In the genomic region with DNA sequence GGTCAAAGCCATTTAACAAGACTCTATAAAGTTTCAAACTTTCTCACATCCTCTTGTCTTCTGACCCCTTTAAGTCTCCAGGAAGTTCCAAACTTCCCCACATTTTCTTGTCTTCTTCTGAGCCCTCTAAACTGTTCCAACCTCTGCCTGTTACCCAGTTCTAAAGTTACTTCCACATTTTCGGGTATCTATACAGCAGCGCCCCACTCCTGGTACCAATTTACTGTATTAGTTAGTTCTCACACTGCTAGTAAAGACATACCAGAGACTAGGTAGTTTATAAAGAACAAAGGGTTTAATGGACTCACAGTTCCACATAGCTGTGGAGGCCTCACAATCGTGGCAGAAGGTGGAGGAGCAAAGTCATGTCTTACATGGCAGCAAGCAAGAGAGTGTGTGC, we compare ENCODE assay signal across 11 cellular contexts.
"Had no signal": no experiment of that assay in that cellular context is flagged by ENCODE, and none has a peak within 500 bp of the region (broad histone marks: within the 10 kb centered on the region; RNA-seq: fewer than 3 reads in every experiment).

No MANE protein-coding gene starts in this region.

- H3K27ac ChIP-seq: GM23248 had no signal

- H3K4me2 ChIP-seq: GM23338 had no signal

- H3K27ac Mint-ChIP-seq: GM23338, H9, HFFc6 had no signal

- H3K36me3 ChIP-seq: HAP-1 had no signal

- ATAC-seq: GM23338, HCT116 had no signal

- H3K9ac ChIP-seq: GM23248 had no signal

- DNase-seq: GM23248, GOT3, H7, H9, HCEC 1CT, HFFc6 had no signal

- H3K4me3 Mint-ChIP-seq: GM23338, H9, HFFc6 had no signal

- H2AFZ ChIP-seq: GM23248, GM23338 had no signal

- H3K4me3 ChIP-seq: GM23248, GM23338, HAP-1 had no signal

- FAIRE-seq: H1, H54 had no signal
